In genomic region chr16:69406780-69407331, GRCh38 we compare ENCODE assay signal across 1 cellular context.
TF ChIP-seq lines count a peak whose summit lies in the region.

No MANE protein-coding gene starts in this region.

TF ChIP-seq in K562, 482 proteins besides CTCF, POLR2A, EP300 and RAD21 (continued from another document):
- TF ChIP-seq USF1 (CRISPR knock-in tag; IDR thresholded peaks at IDR 0.05), result peak; percentile 98
- TF ChIP-seq NFRKB (IDR thresholded peaks at IDR 0.05; ENCODE audit: low read depth), result no peak
- no peak for TF ChIP-seq SMC3 (conservative IDR thresholded peaks at IDR 0.05; ENCODE audit: insufficient read depth, low read depth, low read length)
- TF ChIP-seq CEBPZ (IDR thresholded peaks at IDR 0.05; ENCODE audit: borderline replicate concordance, low read depth, low read length), result no peak
- TF ChIP-seq ZNF184 (CRISPR knock-in tag; IDR thresholded peaks at IDR 0.05), result no peak
